ENCODE assay signal across 1 cellular context in the genomic region with DNA sequence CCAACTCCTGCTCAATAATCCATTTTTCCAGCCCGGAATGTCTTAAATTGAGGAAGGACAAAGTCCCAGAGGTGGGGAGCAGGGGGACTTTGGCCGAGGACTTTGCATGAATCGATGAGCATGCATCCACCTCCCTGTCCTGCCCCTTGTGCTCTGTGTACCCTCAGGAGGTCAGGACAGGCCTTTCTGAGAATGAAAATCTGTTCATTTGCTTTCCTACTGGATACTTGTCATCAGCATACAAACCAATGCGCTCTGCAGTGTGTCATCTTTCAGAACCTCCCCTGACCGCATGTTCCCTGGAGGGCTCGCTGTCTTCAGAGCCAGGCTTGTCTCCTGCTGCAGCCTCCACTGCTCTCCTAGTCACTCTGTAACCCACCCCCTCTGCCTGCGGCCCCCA. TPM values are rescaled to one million over a fixed set of nuclear protein-coding genes. Genes with fewer than 3 reads are reported as not detected.
"Had no signal": no experiment of that assay in that cellular context is flagged by ENCODE, and none has a peak within 500 bp of the region (broad histone marks: within the 10 kb centered on the region; RNA-seq: fewer than 3 reads in every experiment).

No MANE protein-coding gene starts in this region.

RNA-seq across cellular contexts. Expression of a gene that starts 2.6 kb away (rescaled TPM):
- total RNA-seq: G401 had no signal

RNA-seq across cellular contexts. Expression of a gene that starts 40.6 kb away (rescaled TPM):
- total RNA-seq: G401 had no signal
